Comparison of ENCODE assay signal across 20 cellular contexts in the genomic region with DNA sequence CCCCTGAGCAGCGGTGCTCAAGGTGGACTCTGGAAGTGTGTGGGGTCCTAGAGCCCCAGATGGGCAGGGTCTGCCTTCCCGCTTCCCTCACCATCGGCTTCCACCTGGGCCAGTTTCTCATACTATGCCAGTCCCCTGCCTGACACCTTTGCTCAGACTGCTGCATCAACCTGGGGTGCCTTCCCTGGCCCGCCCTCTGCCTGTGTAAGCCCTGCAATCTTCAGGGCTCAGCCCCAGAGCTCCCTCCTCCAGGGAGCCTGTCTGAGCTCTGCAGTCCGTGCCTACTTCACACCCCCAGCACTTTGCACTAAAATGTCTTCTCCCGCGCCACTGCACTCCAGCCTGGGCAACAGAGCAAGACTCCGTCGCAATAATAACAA. TPM values are rescaled to one million over a fixed set of nuclear protein-coding genes. Genes with fewer than 3 reads are reported as not detected.
DNase-seq lines count a peak whose midpoint lies in the region; ATAC-seq and TF ChIP-seq lines count a peak whose summit lies in the region.
"Had no signal": no experiment of that assay in that cellular context is flagged by ENCODE, and none has a peak within 500 bp of the region (broad histone marks: within the 10 kb centered on the region; RNA-seq: fewer than 3 reads in every experiment).

No MANE protein-coding gene starts in this region.

- peak overlapping the region; percentile 66 to 90 (median 86) for H3K4me3 Mint-ChIP-seq in CD4-positive, CD25-positive, alpha-beta regulatory T cell
- H3K4me3 Mint-ChIP-seq in Caco-2 (ENCODE audit: unreplicated experiment), result no peak overlapping the region
- H3K4me3 Mint-ChIP-seq in natural killer cell, result peak overlapping the region; percentile 76

- no peak overlapping the region for H3K4me3 ChIP-seq in CD4-positive, CD25-positive, alpha-beta regulatory T cell (ENCODE audit: low read depth, low read length)
- H3K4me3 ChIP-seq in Caco-2 (ENCODE audit: low read depth, low read length), result no peak overlapping the region
- H3K4me3 ChIP-seq: cardiac muscle cell, lung, thyroid gland had no signal

- no peaks in the 10 kb centered on the region for H3K27me3 ChIP-seq in CD4-positive, CD25-positive, alpha-beta regulatory T cell (ENCODE audit: control insufficient read depth, insufficient read depth, low read length)
- no peaks in the 10 kb centered on the region for H3K27me3 ChIP-seq in Caco-2 (replicated peaks; ENCODE audit: control insufficient read depth, insufficient read depth, low read length)
- no peaks in the 10 kb centered on the region for H3K27me3 ChIP-seq in foreskin keratinocyte
- H3K27me3 ChIP-seq: cardiac muscle cell, thyroid gland had no signal

- ATAC-seq in CD4-positive, CD25-positive, alpha-beta regulatory T cell (ENCODE audit: low read depth in 2 of 2), result no peak
- no peak for ATAC-seq in activated naive CD4-positive, alpha-beta T cell treated with anti-CD3 and anti-CD28 coated beads, Interleukin-2, amount 50 U/mL, for 72 hours
- ATAC-seq in natural killer cell, result peak in 2 of 3 donors; percentile 15 to 31
- ATAC-seq in foreskin keratinocyte, result no peak
- ATAC-seq: right cardiac atrium had no signal

- no TSS peak for BruUV-seq in Caco-2 (replicated peaks; lab: Mats Ljungman, UMichigan)

- peaks cover 0 to 1% (median 0%) of the 10 kb centered on the region in 7 donors for H3K9me3 Mint-ChIP-seq in CD4-positive, CD25-positive, alpha-beta regulatory T cell
- H3K9me3 Mint-ChIP-seq in Caco-2 (ENCODE audit: unreplicated experiment) (no peaks in the 10 kb centered on the region), natural killer cell (no peaks in the 10 kb centered on the region)
- H3K9me3 Mint-ChIP-seq in activated naive CD4-positive, alpha-beta T cell treated with anti-CD3 and anti-CD28 coated beads, Interleukin-2, amount 50 U/mL, for 72 hours, result no peaks in the 10 kb centered on the region

- intact Hi-C loops in Caco-2 (cut with micrococcal nuclease; ENCODE audit: unreplicated experiment), result no loop called here
- intact Hi-C loops in natural killer cell (cut with micrococcal nuclease), result no loop called here

- H3K4me1 Mint-ChIP-seq in CD4-positive, CD25-positive, alpha-beta regulatory T cell, result peaks cover 29 to 93% (median 59%) of the 10 kb centered on the region in 4 donors
- H3K4me1 Mint-ChIP-seq in Caco-2 (ENCODE audit: low read depth, unreplicated experiment) (peaks cover 6% of the 10 kb centered on the region), natural killer cell (peaks cover 64 to 83% of the 10 kb centered on the region in 2 donors)

- peaks cover 100% of the 10 kb centered on the region for H3K4me1 ChIP-seq in CD4-positive, CD25-positive, alpha-beta regulatory T cell (ENCODE audit: control insufficient read depth, insufficient read depth, low read length, poor library complexity, severe bottlenecking)
- H3K4me1 ChIP-seq in Caco-2 (peaks cover under 1% of the 10 kb centered on the region; the same call in 1 of the 2 replicates), foreskin keratinocyte (peaks cover 24% of the 10 kb centered on the region)

- TF ChIP-seq CTCF in Caco-2 (IDR thresholded peaks at IDR 0.05; ENCODE audit: insufficient read depth in 1 of 2, low read depth in 1 of 2, low read length in 1 of 2, severe bottlenecking in 1 of 2, unreplicated experiment in 1 of 2) (no peak), natural killer cell (IDR thresholded peaks at IDR 0.05) (no peak), foreskin keratinocyte (conservative IDR thresholded peaks at IDR 0.05) (no peak)

- H3K9me3 ChIP-seq in CD4-positive, CD25-positive, alpha-beta regulatory T cell (ENCODE audit: control insufficient read depth in 2 of 2, low read length in 2 of 2), result no peaks in the 10 kb centered on the region
- H3K9me3 ChIP-seq in Caco-2, result no peaks in the 10 kb centered on the region
- H3K9me3 ChIP-seq: thyroid gland had no signal

- peaks cover 21% of the 10 kb centered on the region for H3K36me3 Mint-ChIP-seq in CD4-positive, CD25-positive, alpha-beta regulatory T cell
- H3K36me3 Mint-ChIP-seq in Caco-2 (ENCODE audit: insufficient read depth, unreplicated experiment) (peaks cover 8% of the 10 kb centered on the region), natural killer cell (no peaks in the 10 kb centered on the region)
- peaks cover 8 to 33% of the 10 kb centered on the region in 2 donors for H3K36me3 Mint-ChIP-seq in activated naive CD4-positive, alpha-beta T cell treated with anti-CD3 and anti-CD28 coated beads, Interleukin-2, amount 50 U/mL, for 72 hours

- H3K27me3 Mint-ChIP-seq in CD4-positive, CD25-positive, alpha-beta regulatory T cell, result no peaks in the 10 kb centered on the region
- H3K27me3 Mint-ChIP-seq in Caco-2 (ENCODE audit: insufficient read depth, unreplicated experiment) (no peaks in the 10 kb centered on the region), natural killer cell (ENCODE audit: low read depth in 2 of 2) (no peaks in the 10 kb centered on the region)

- CTCF ChIA-PET in Caco-2 (lab: Charles Lee), result no interaction called here

- H3K27ac ChIP-seq in CD4-positive, CD25-positive, alpha-beta regulatory T cell (ENCODE audit: insufficient read depth, low read length, poor library complexity, severe bottlenecking), result peak overlapping the region; percentile 95
- H3K27ac ChIP-seq in foreskin keratinocyte, result no peak overlapping the region
- H3K27ac ChIP-seq: C4-2B, cardiac muscle cell, thyroid gland had no signal

- no peak for DNase-seq in CD4-positive, CD25-positive, alpha-beta regulatory T cell
- no peak for DNase-seq in Caco-2
- no peak for DNase-seq in activated naive CD4-positive, alpha-beta T cell treated with anti-CD3 and anti-CD28 coated beads, Interleukin-2, amount 50 U/mL, for 72 hours (ENCODE audit: low spot score in 2 of 2)
- no peak for DNase-seq in natural killer cell
- no peak for DNase-seq in H4 (ENCODE audit: low spot score)
- DNase-seq in NCI-H345 treated with DMSO at 0.1 percent for 48 hours (lab: John Stamatoyannopoulos, UW; ENCODE audit: unreplicated experiment), result no peak
- DNase-seq in foreskin keratinocyte, result no peak
- DNase-seq: activated CD4-positive, alpha-beta T cell treated with anti-CD3 and anti-CD28 coated beads, Interleukin-2, amount 50 U/mL, for 4 hours; foreskin melanocyte; NCI-H345; right cardiac atrium; SHP77; stimulated activated CD4-positive, alpha-beta T cell treated with anti-CD3 and anti-CD28 coated beads, Interleukin-1b, Interleukin-23, amount 100 ng/mL, for 48 hours; T-helper 9 cell; thyroid gland had no signal

- peaks cover 22% of the 10 kb centered on the region for H3K36me3 ChIP-seq in CD4-positive, CD25-positive, alpha-beta regulatory T cell (ENCODE audit: control insufficient read depth, insufficient read depth, low read length)
- peaks cover under 1% of the 10 kb centered on the region; the same call in 1 of the 2 replicates for H3K36me3 ChIP-seq in Caco-2 (ENCODE audit: control insufficient read depth, insufficient read depth, low read length)
- H3K36me3 ChIP-seq: thyroid gland had no signal

- peak overlapping the region; percentile 80 to 95 (median 93) for H3K27ac Mint-ChIP-seq in CD4-positive, CD25-positive, alpha-beta regulatory T cell
- H3K27ac Mint-ChIP-seq in Caco-2 (ENCODE audit: unreplicated experiment) (peak overlapping the region; percentile 36), natural killer cell (peak overlapping the region; percentile 92 to 93)
- peak overlapping the region; percentile 82 to 93 for H3K27ac Mint-ChIP-seq in activated naive CD4-positive, alpha-beta T cell treated with anti-CD3 and anti-CD28 coated beads, Interleukin-2, amount 50 U/mL, for 72 hours

- POLR2A ChIA-PET in Caco-2 (lab: Charles Lee), result no interaction called here

RNA-seq across cellular contexts. Expression of a gene that starts 13.1 kb away (rescaled TPM):
- 257 TPM for total RNA-seq in CD4-positive, CD25-positive, alpha-beta regulatory T cell
- polyA plus RNA-seq in CD4-positive, CD25-positive, alpha-beta regulatory T cell, result 100 to 1,000 TPM; 131 to 151 (median 141) TPM
- 62.7 and 62.8 TPM in 2 replicates for total RNA-seq in Caco-2 (2022)
- 100 to 1,000 TPM; 231 to 297 TPM for total RNA-seq in activated naive CD4-positive, alpha-beta T cell treated with anti-CD3 and anti-CD28 coated beads, Interleukin-2, amount 50 U/mL, for 72 hours
- 100 to 1,000 TPM; 282 to 334 (median 287) TPM for total RNA-seq in natural killer cell
- 21.7 and 22.7 TPM in 2 replicates for total RNA-seq in H4 (2014; rRNA removed; shearing (Covaris generic))
- total RNA-seq in foreskin keratinocyte, result 39.7 and 47.8 TPM in 2 replicates
- 46.0 and 53.0 TPM in 2 replicates for polyA plus RNA-seq in foreskin keratinocyte

RNA-seq across cellular contexts. Expression of a gene that starts 17.7 kb away (rescaled TPM):
- total RNA-seq in CD4-positive, CD25-positive, alpha-beta regulatory T cell, result not detected
- not detected for polyA plus RNA-seq in CD4-positive, CD25-positive, alpha-beta regulatory T cell
- total RNA-seq in Caco-2 (2022) (not detected in 2 replicates), natural killer cell (1 to 10 TPM in 1 of 3 donors, under 1 TPM in 2; 0.72 to 1.1 (median 0.94) TPM), foreskin keratinocyte (not detected in 2 replicates)
- 1 to 10 TPM in 1 of 2 donors, under 1 TPM in 1; 0.27 to 1.1 TPM for total RNA-seq in activated naive CD4-positive, alpha-beta T cell treated with anti-CD3 and anti-CD28 coated beads, Interleukin-2, amount 50 U/mL, for 72 hours
- total RNA-seq in H4 (2014; rRNA removed; shearing (Covaris generic)), result 0.10 TPM in 1 of 2 replicates, not detected in the other
- polyA plus RNA-seq in foreskin keratinocyte, result not detected in 2 replicates
- total RNA-seq: cardiac muscle cell, Daoy had no signal
- polyA plus RNA-seq: cardiac muscle cell, neural cell had no signal

RNA-seq across cellular contexts. Expression of a gene that starts 31.5 kb away (rescaled TPM):
- total RNA-seq in CD4-positive, CD25-positive, alpha-beta regulatory T cell, result 0.35 TPM
- polyA plus RNA-seq in CD4-positive, CD25-positive, alpha-beta regulatory T cell, result not detected
- total RNA-seq in Caco-2 (2022), result not detected in 2 replicates
- under 1 TPM in 1 of 2 donors, not detected in 1; 0.25 TPM for total RNA-seq in activated naive CD4-positive, alpha-beta T cell treated with anti-CD3 and anti-CD28 coated beads, Interleukin-2, amount 50 U/mL, for 72 hours
- total RNA-seq in natural killer cell, result under 1 TPM in 2 of 3 donors, not detected in 1; 0.16 to 0.93 TPM
- total RNA-seq in H4 (2014; rRNA removed; shearing (Covaris generic)), result not detected in 2 replicates
- total RNA-seq in foreskin keratinocyte, result not detected in 2 replicates
- not detected in 2 replicates for polyA plus RNA-seq in foreskin keratinocyte
- total RNA-seq: cardiac muscle cell, Daoy, lung, thyroid gland had no signal
- polyA plus RNA-seq: cardiac muscle cell had no signal

RNA-seq across cellular contexts. Expression of a gene that starts 46.3 kb away (rescaled TPM):
- not detected for total RNA-seq in CD4-positive, CD25-positive, alpha-beta regulatory T cell
- polyA plus RNA-seq in CD4-positive, CD25-positive, alpha-beta regulatory T cell, result not detected
- total RNA-seq in Caco-2 (2022) (not detected in 2 replicates), natural killer cell (not detected), foreskin keratinocyte (0.04 TPM in 1 of 2 replicates, not detected in the other)
- total RNA-seq in activated naive CD4-positive, alpha-beta T cell treated with anti-CD3 and anti-CD28 coated beads, Interleukin-2, amount 50 U/mL, for 72 hours, result not detected
- total RNA-seq in H4 (2014; rRNA removed; shearing (Covaris generic)), result not detected in 2 replicates
- polyA plus RNA-seq in foreskin keratinocyte, result not detected in 2 replicates
- total RNA-seq: cardiac muscle cell, Daoy, right cardiac atrium had no signal
- polyA plus RNA-seq: cardiac muscle cell, neural cell had no signal

RNA-seq across cellular contexts. Expression of a gene that starts 48.0 kb away (rescaled TPM):
- 54.4 TPM for total RNA-seq in CD4-positive, CD25-positive, alpha-beta regulatory T cell
- polyA plus RNA-seq in CD4-positive, CD25-positive, alpha-beta regulatory T cell, result 10 to 100 TPM; 22.5 to 38.1 (median 34.7) TPM
- total RNA-seq in Caco-2 (2022), result 28.2 and 33.4 TPM in 2 replicates
- total RNA-seq in activated naive CD4-positive, alpha-beta T cell treated with anti-CD3 and anti-CD28 coated beads, Interleukin-2, amount 50 U/mL, for 72 hours, result 10 to 100 TPM; 37.6 to 50.3 TPM
- total RNA-seq in natural killer cell, result 10 to 100 TPM; 54.8 to 75.1 (median 64.7) TPM
- total RNA-seq in H4 (2014; rRNA removed; shearing (Covaris generic)), result 18.2 and 19.7 TPM in 2 replicates
- 9.4 and 9.8 TPM in 2 replicates for total RNA-seq in foreskin keratinocyte
- 9.1 TPM in 2 replicates for polyA plus RNA-seq in foreskin keratinocyte

Comparison
In these comparisons a context has a peak if more than half of its experiments do, and no peak if none do; other contexts are left out.
1. ATAC-seq: peak in natural killer cell (2 of 3); none in CD4-positive, CD25-positive, alpha-beta regulatory T cell (0 of 2), activated naive CD4-positive, alpha-beta T cell treated with anti-CD3 and anti-CD28 coated beads, Interleukin-2, amount 50 U/mL, for 72 hours (0 of 2) and foreskin keratinocyte (single experiment).
2. H3K27ac Mint-ChIP-seq: peak in every context shown above with its lines; median percentile 93 in CD4-positive, CD25-positive, alpha-beta regulatory T cell; 92 in natural killer cell; 88 in activated naive CD4-positive, alpha-beta T cell treated with anti-CD3 and anti-CD28 coated beads, Interleukin-2, amount 50 U/mL, for 72 hours; 36 in Caco-2.